ENCODE assay signal across 8 cellular contexts in the genomic region with DNA sequence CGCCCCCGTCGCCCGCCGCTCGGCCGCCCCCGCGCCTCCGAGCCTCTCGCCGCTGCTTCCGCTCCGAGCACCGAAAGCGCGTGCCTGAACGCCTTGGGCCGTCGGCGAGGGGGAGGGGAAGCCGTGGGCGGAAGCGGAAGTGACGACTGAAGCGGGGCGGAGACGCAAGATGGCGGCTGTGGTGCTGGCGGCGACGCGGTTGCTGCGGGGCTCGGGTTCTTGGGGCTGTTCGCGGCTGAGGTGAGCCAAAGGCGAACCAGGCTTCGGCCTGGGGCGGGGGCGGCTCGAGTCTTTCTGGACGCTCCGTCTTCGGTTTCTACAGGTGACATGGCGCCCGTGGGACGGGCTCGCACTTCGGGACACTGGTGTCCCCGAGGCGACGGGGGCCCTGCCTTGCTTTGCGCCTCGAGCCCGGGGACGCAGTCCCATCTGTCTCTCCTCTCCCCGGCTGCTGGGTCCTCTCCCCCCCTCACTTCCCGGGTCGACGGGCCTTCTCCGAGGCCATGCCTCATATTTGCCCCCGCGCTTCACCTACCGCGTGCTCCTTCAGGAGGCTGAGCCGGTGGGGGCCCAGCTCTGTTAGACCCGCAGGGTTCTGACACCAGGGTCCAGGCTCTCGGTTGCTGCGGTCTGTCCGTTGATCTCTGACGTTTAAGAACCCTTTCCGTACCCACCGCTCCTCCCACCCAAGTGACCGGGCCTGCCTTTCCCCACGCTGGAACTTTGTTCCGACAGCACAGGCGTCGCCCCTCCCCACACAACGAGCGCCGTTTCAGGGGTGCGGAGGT. TPM values are rescaled to one million over a fixed set of nuclear protein-coding genes. Genes with fewer than 3 reads are reported as not detected.
DNase-seq lines count a peak whose midpoint lies in the region; ATAC-seq and TF ChIP-seq lines count a peak whose summit lies in the region.

A gene with protein sequence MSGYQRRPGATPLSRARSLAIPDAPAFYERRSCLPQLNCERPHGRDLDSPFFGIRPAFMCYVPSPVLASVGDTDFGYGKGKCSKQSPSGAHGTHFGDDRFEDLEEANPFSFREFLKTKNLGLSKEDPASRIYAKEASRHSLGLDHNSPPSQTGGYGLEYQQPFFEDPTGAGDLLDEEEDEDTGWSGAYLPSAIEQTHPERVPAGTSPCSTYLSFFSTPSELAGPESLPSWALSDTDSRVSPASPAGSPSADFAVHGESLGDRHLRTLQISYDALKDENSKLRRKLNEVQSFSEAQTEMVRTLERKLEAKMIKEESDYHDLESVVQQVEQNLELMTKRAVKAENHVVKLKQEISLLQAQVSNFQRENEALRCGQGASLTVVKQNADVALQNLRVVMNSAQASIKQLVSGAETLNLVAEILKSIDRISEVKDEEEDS (minus strand): TSS at position 115 of the 788 bp plus-strand sequence. CDS start 217 bp downstream, outside the sequence.
A gene with protein sequence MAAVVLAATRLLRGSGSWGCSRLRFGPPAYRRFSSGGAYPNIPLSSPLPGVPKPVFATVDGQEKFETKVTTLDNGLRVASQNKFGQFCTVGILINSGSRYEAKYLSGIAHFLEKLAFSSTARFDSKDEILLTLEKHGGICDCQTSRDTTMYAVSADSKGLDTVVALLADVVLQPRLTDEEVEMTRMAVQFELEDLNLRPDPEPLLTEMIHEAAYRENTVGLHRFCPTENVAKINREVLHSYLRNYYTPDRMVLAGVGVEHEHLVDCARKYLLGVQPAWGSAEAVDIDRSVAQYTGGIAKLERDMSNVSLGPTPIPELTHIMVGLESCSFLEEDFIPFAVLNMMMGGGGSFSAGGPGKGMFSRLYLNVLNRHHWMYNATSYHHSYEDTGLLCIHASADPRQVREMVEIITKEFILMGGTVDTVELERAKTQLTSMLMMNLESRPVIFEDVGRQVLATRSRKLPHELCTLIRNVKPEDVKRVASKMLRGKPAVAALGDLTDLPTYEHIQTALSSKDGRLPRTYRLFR (plus strand): TSS at position 159 of the 788 bp plus-strand sequence. CDS start 11 bp downstream, at position 170.

- peak within 1 kb of the TSS; percentile 70 for H2AFZ ChIP-seq in parathyroid adenoma

- DNase-seq in NCI-H1417 (lab: John Stamatoyannopoulos, UW) (peak; percentile 77 to 93 (median 84)), T-cell (peak; percentile 83 to 96 (median 92)), adipocyte (ENCODE audit: low read depth) (peak; percentile 98), cardiac septum (ENCODE audit: low spot score) (peak; percentile 99), thyroid gland (peak; percentile 89 to 92)

- CTCF ChIA-PET in T-cell (lab: Charles Lee), result interaction anchor here in 1 of 2 donors (1.2 kb wide), 1 partner anchor 10 kb away, joined by 5 read pairs; a partner anchor contains a TSS

- peak; percentile 82 for ATAC-seq in HG02678 (IDR thresholded peaks at IDR 0.05; ENCODE audit: unreplicated experiment)
- peak; percentile 89 to 92 (median 92) for ATAC-seq in T-cell (replicated peaks in 1 of 4)

- POLR2A ChIA-PET in T-cell (lab: Charles Lee), result interaction anchor here in 1 of 2 donors (0.6 to 0.7 kb wide), 2 partner anchors 67 to 461 kb away, joined by 3 to 6 read pairs; no protein-coding TSS in a partner anchor

- H3K27me3 Mint-ChIP-seq in T-cell, result no peaks in the 10 kb centered on the region

- H3K4me3 Mint-ChIP-seq in T-cell, result peak within 1 kb of the TSS; percentile 87 to 90 (median 89)

- H3K36me3 ChIP-seq in adipocyte (ENCODE audit: control insufficient read depth, insufficient read depth, low read length, severe bottlenecking) (peaks cover 52% of the 10 kb centered on the region), parathyroid adenoma (ENCODE audit: control insufficient read depth, insufficient read depth, low read length) (no peaks in the 10 kb centered on the region), thyroid gland (peaks cover 29% of the 10 kb centered on the region in 2 donors)

- peak within 1 kb of the TSS; percentile 95 for H3K4me2 ChIP-seq in parathyroid adenoma (ENCODE audit: low read length)

- peak within 1 kb of the TSS; percentile 61 for H3K27ac ChIP-seq in parathyroid adenoma
- H3K27ac ChIP-seq in thyroid gland, result peak within 1 kb of the TSS; percentile 49 to 77 (median 77)

- H3K4me1 ChIP-seq in adipocyte (ENCODE audit: control insufficient read depth, insufficient read depth, low read length) (peaks cover 30% of the 10 kb centered on the region), parathyroid adenoma (no peaks in the 10 kb centered on the region), thyroid gland (peaks cover 17 to 21% of the 10 kb centered on the region in 2 donors)

- H3K4me3 ChIP-seq in adipocyte (ENCODE audit: low read length) (peak within 1 kb of the TSS; percentile 98), parathyroid adenoma (ENCODE audit: low read depth, low read length) (peak within 1 kb of the TSS; percentile 84), thyroid gland (replicated peaks in 1 of 3) (peak within 1 kb of the TSS; percentile 64 to 92 (median 85))

- peaks cover 29% of the 10 kb centered on the region for H3K36me3 Mint-ChIP-seq in T-cell

- H3K4me1 Mint-ChIP-seq in T-cell, result peaks cover 35 to 45% (median 43%) of the 10 kb centered on the region in 3 donors

- H3K79me2 ChIP-seq in parathyroid adenoma, result peaks cover 15% of the 10 kb centered on the region

- H3K9me3 ChIP-seq in adipocyte (ENCODE audit: control insufficient read depth, low read length), result no peaks in the 10 kb centered on the region
- H3K9me3 ChIP-seq in parathyroid adenoma (ENCODE audit: control insufficient read depth, low read length), result no peaks in the 10 kb centered on the region
- H3K9me3 ChIP-seq in thyroid gland, result no peaks in the 10 kb centered on the region

- H3K27me3 ChIP-seq in adipocyte (replicated peaks; ENCODE audit: control insufficient read depth, insufficient read depth, low read length) (no peaks in the 10 kb centered on the region), parathyroid adenoma (ENCODE audit: control insufficient read depth, insufficient read depth, low read length) (no peaks in the 10 kb centered on the region), thyroid gland (no peaks in the 10 kb centered on the region)

- intact Hi-C loops in cardiac septum (cut with DNase I), result loop anchor here (1.0 kb wide), 1 partner anchor 28 kb away; no protein-coding TSS in a partner anchor
- intact Hi-C loops in thyroid gland (cut with DNase I), result no loop called here

- no peaks in the 10 kb centered on the region for H3K9me3 Mint-ChIP-seq in T-cell

- 0% methylated on average over 16 to 43 of the region's 83 CpGs for WGBS in thyroid gland, 2 donors

- TF ChIP-seq CTCF in parathyroid adenoma (IDR thresholded peaks at IDR 0.05) (no peak), thyroid gland (IDR thresholded peaks at IDR 0.05) (no peak)

- H3K27ac Mint-ChIP-seq in T-cell, result peak within 1 kb of the TSS; percentile 87 to 89

- H3K9ac ChIP-seq in adipocyte (ENCODE audit: low read length), result peak within 1 kb of the TSS; percentile 97
- H3K9ac ChIP-seq in parathyroid adenoma, result no peak within 1 kb of the TSS

- TF ChIP-seq POLR2A in GM10847 (IDR thresholded peaks at IDR 0.05; ENCODE audit: extremely low read depth, insufficient read length), result peak; percentile 83
- peak; percentile 11 to 83 for TF ChIP-seq POLR2A in thyroid gland (IDR thresholded peaks at IDR 0.05)

RNA-seq across cellular contexts. Expression of the first gene that starts in this region (rescaled TPM):
- 100 to 1,000 TPM in 1 of 5 donors, 10 to 100 TPM in 4; 57.7 to 103 (median 95.6) TPM for total RNA-seq in T-cell
- 23.1 TPM for total RNA-seq in cardiac septum
- 10 to 100 TPM; 27.9 to 46.1 (median 33.9) TPM for total RNA-seq in thyroid gland

RNA-seq across cellular contexts. Expression of the second gene that starts in this region (rescaled TPM):
- 10 to 100 TPM; 55.8 to 81.9 (median 65.7) TPM for total RNA-seq in T-cell
- 68.9 TPM for total RNA-seq in cardiac septum
- 10 to 100 TPM; 28.8 to 48.2 (median 39.0) TPM for total RNA-seq in thyroid gland

Comparison
In these comparisons a context has a peak if more than half of its experiments do, and no peak if none do; other contexts are left out.
1. Peak in every context shown above with its lines: DNase-seq, ATAC-seq, H3K4me3 ChIP-seq and H3K27ac ChIP-seq.